8 cellular contexts compared by ENCODE assay signal in the genomic region with DNA sequence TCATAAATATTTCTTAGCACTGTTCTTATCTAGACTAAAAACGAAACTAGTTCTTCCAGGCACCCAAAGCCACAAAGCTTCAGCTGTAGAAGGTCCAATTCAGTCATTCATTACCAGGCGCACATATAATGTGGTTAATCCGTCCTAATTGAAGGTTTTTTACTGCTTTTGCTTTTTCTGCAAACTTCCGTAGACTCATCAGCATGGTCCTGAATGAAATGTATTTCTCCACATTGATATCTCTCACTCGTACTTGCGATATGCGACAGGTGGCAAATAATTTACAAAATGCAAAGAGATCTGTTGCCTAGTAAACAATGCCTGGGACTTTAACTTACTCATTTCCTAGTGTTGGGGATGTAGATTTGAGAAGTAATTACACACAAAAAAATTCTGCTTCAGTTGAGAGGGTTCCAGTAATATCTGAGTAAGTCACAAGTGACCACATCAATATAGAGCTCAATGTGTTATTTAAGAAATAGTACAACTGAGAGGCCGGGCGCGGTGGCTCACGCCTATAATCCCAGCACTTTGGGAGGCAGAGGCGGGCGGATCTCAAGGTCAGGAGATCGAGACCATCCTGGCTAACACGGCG.
DNase-seq lines count a peak whose midpoint lies in the region; ATAC-seq and TF ChIP-seq lines count a peak whose summit lies in the region.

No MANE protein-coding gene starts in this region.

- TF ChIP-seq CTCF in OCI-LY7 (conservative IDR thresholded peaks at IDR 0.05; ENCODE audit: low read length) (no peak), lower lobe of right lung (IDR thresholded peaks at IDR 0.05) (no peak), gastroesophageal sphincter (IDR thresholded peaks at IDR 0.05) (no peak)

- H3K9me2 ChIP-seq in OCI-LY7 (ENCODE audit: insufficient read depth, low read length): no peaks in the 10 kb centered on the region

- no peak for TF ChIP-seq EP300 in gastroesophageal sphincter (IDR thresholded peaks at IDR 0.05)

- ATAC-seq in GM18868 (IDR thresholded peaks at IDR 0.05; ENCODE audit: unreplicated experiment) (peak; percentile 63), HG02759 (IDR thresholded peaks at IDR 0.05; ENCODE audit: unreplicated experiment) (peak; percentile 70), lower lobe of right lung (peak; percentile 51 to 54), gastroesophageal sphincter (no peak)

- CTCF ChIA-PET in OCI-LY7 (lab: Charles Lee; ENCODE audit: unreplicated experiment): no interaction called here

- peak overlapping the region; percentile 96 for H3K4me2 ChIP-seq in OCI-LY7 (ENCODE audit: low read length)

- no peaks in the 10 kb centered on the region for H4K20me1 ChIP-seq in OCI-LY7 (ENCODE audit: insufficient read depth, low read length)

- intact Hi-C loops in OCI-LY7 (cut with micrococcal nuclease; ENCODE audit: unreplicated experiment) (no loop called here), lower lobe of right lung (cut with DNase I) (loop anchor here (10.0 kb wide), 1 partner anchor 251 kb away; no protein-coding TSS in a partner anchor)

- no peaks in the 10 kb centered on the region for H3K9me3 ChIP-seq in OCI-LY7 (ENCODE audit: low read length)
- H3K9me3 ChIP-seq in lower lobe of right lung: no peaks in the 10 kb centered on the region
- H3K9me3 ChIP-seq in gastroesophageal sphincter: no peaks in the 10 kb centered on the region

- no peaks in the 10 kb centered on the region for H3K79me2 ChIP-seq in OCI-LY7 (ENCODE audit: insufficient read depth, low read depth, low read length)

- TF ChIP-seq POLR2A in gastroesophageal sphincter (IDR thresholded peaks at IDR 0.05): no peak

- H3K4me3 ChIP-seq in OCI-LY7 (ENCODE audit: low read depth, low read length, poor library complexity, severe bottlenecking) (peak overlapping the region; percentile 64), lower lobe of right lung (peak overlapping the region; percentile 37), gastroesophageal sphincter (peak overlapping the region in 1 of 2 donors; percentile 10)

- 77 to 91% methylated on average over 9 to 14 of the region's 16 CpGs for WGBS in gastroesophageal sphincter (ENCODE audit: low coverage in 1 of 2), 2 donors

- H3K4me1 ChIP-seq in OCI-LY7 (ENCODE audit: insufficient read depth, low read length, poor library complexity, severe bottlenecking) (peaks cover 42% of the 10 kb centered on the region), lower lobe of right lung (peaks cover 25% of the 10 kb centered on the region), gastroesophageal sphincter (peaks cover 0 to 20% (median 5%) of the 10 kb centered on the region in 3 donors)

- BruUV-seq in OCI-LY7 (replicated peaks; lab: Mats Ljungman, UMichigan): no TSS peak

- peak overlapping the region; percentile 99 for H2AFZ ChIP-seq in OCI-LY7 (ENCODE audit: low read length)

- H3K36me3 ChIP-seq in OCI-LY7 (ENCODE audit: insufficient read depth, low read length) (no peaks in the 10 kb centered on the region), lower lobe of right lung (no peaks in the 10 kb centered on the region), gastroesophageal sphincter (no peaks in the 10 kb centered on the region)

- H3K27ac ChIP-seq in OCI-LY7 (ENCODE audit: low read depth, low read length, poor library complexity, severe bottlenecking): no peak overlapping the region
- H3K27ac ChIP-seq in lower lobe of right lung: peak overlapping the region; percentile 68
- H3K27ac ChIP-seq in gastroesophageal sphincter: peak overlapping the region in 1 of 4 donors; percentile 48

- POLR2A ChIA-PET in OCI-LY7 (lab: Charles Lee): interaction anchor here (0.5 to 1.8 kb wide), 17 partner anchors 9 to 783 kb away, joined by 3 to 16 read pairs (median 4); partner anchors contain the start of gene MBNL1

- peak; percentile 32 for DNase-seq in OCI-LY7 (ENCODE audit: low spot score)
- peak; percentile 46 for DNase-seq in lower lobe of right lung
- no peak for DNase-seq in OCI-M2 (lab: John Stamatoyannopoulos, UW; ENCODE audit: unreplicated experiment)
- DNase-seq in mucosa of gallbladder (ENCODE audit: low spot score): no peak
- DNase-seq in NCI-H526 (lab: John Stamatoyannopoulos, UW): no peak

- no peaks in the 10 kb centered on the region for H3K27me3 ChIP-seq in lower lobe of right lung (ENCODE audit: low read depth)
- no peaks in the 10 kb centered on the region for H3K27me3 ChIP-seq in gastroesophageal sphincter

Comparison
In these comparisons a context has a peak if more than half of its experiments do, and no peak if none do; other contexts are left out.
1. DNase-seq: peak in OCI-LY7 (single experiment) and lower lobe of right lung (single experiment); none in OCI-M2 (single experiment), mucosa of gallbladder (single experiment) and NCI-H526 (0 of 2).